Comparison of ENCODE assay signal across 1 cellular context in genomic region chr3:46517016-46517770, GRCh38.
TF ChIP-seq lines count a peak whose summit lies in the region.

No MANE protein-coding gene starts in this region.

TF ChIP-seq in SK-N-SH, 30 proteins besides CTCF, POLR2A, EP300 and RAD21:
- TF ChIP-seq MAX (IDR thresholded peaks at IDR 0.05; ENCODE audit: low read depth) (peak; percentile 53; the same call in 1 of the 2 replicates), JUND (IDR thresholded peaks at IDR 0.05) (peak; percentile 48), TCF12 (IDR thresholded peaks at IDR 0.05) (peak; percentile 25; the same call in 1 of the 2 replicates), FOSL2 (IDR thresholded peaks at IDR 0.05; ENCODE audit: borderline replicate concordance, low read depth) (peak; percentile 53; the same call in 1 of the 2 replicates), POLR2AphosphoS5 (IDR thresholded peaks at IDR 0.05; ENCODE audit: low read depth, low read length) (no peak), SMC3 (IDR thresholded peaks at IDR 0.05; ENCODE audit: low read depth, low read length) (no peak)
